ENCODE assay signal across 10 cellular contexts in the genomic region with DNA sequence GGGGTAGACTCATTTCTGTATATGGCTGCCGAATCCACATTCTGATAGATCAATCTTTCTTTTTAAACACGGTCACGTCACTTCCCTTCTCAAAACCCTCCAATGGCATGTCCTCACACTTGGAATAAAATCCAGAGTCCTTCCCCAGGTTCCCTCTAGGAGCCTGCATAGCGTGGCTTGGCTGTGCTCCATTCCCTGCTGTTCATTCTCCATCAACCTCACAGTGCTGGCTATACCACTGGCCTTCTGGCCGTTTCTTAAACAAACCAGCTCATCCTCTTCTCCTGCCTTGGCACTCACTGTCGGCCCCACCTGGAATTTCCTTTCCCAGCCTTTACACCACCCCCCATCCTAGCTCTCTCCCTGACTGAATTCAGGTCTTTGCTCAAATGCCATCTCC.
DNase-seq lines count a peak whose midpoint lies in the region; ATAC-seq and TF ChIP-seq lines count a peak whose summit lies in the region.
"Had no signal": no experiment of that assay in that cellular context is flagged by ENCODE, and none has a peak within 500 bp of the region (broad histone marks: within the 10 kb centered on the region; RNA-seq: fewer than 3 reads in every experiment).

No MANE protein-coding gene starts in this region.

- no peak overlapping the region for H3K4me3 Mint-ChIP-seq in WTC11

- TF ChIP-seq CTCF in 22Rv1 (IDR thresholded peaks at IDR 0.05) (no peak), WTC11 (IDR thresholded peaks at IDR 0.05) (no peak), GM20000 (IDR thresholded peaks at IDR 0.05; ENCODE audit: extremely low read depth, missing control alignments) (no peak)

- ATAC-seq in WTC11, result peak; percentile 81

- peak overlapping the region; percentile 40 for H3K27ac Mint-ChIP-seq in WTC11

- in situ Hi-C loops in G401 (cut with HindIII; ENCODE audit: low sequenced_read_pairs), result no loop called here

- peak overlapping the region; percentile 87; the same call in 1 of the 2 replicates for H3K27ac ChIP-seq in 22Rv1

- peaks cover 54% of the 10 kb centered on the region for H3K4me1 Mint-ChIP-seq in WTC11

- peaks cover 20% of the 10 kb centered on the region for H3K36me3 Mint-ChIP-seq in WTC11

- no peaks in the 10 kb centered on the region for H3K27me3 Mint-ChIP-seq in WTC11 (ENCODE audit: low read depth)

- CTCF ChIA-PET in WTC11 (lab: Charles Lee), result interaction anchor here (0.6 to 1.4 kb wide), 3 partner anchors 28 to 236 kb away, joined by 3 to 5 read pairs (median 3); no protein-coding TSS in a partner anchor

- peak; percentile 8 for DNase-seq in G401 (ENCODE audit: low spot score)
- peak; percentile 20 for DNase-seq in WTC11 (ENCODE audit: low spot score)
- DNase-seq in kidney tubule cell (ENCODE audit: low spot score), result peak; percentile 53
- DNase-seq in NCI-H146 treated with DMSO at 0.1 percent for 48 hours (lab: John Stamatoyannopoulos, UW; ENCODE audit: unreplicated experiment), result no peak
- DNase-seq in activated naive CD4-positive, alpha-beta T cell treated with anti-CD3 and anti-CD28 coated beads, Interleukin-2, amount 50 U/mL, for 16 hours, result no peak
- no peak for DNase-seq in COR-L47 (lab: John Stamatoyannopoulos, UW)
- no peak for DNase-seq in GM20000 (ENCODE audit: low spot score)
- DNase-seq: activated gamma-delta T cell treated with Interleukin-2 at 50 U/mL for 16 hours, NCI-H524 treated with DMSO at 0.1 percent for 48 hours had no signal

- POLR2A ChIA-PET in WTC11 (lab: Charles Lee), result interaction anchor here (0.6 kb wide), 1 partner anchor 27 kb away, joined by 3 read pairs; no protein-coding TSS in a partner anchor

- no peaks in the 10 kb centered on the region for H3K9me3 Mint-ChIP-seq in WTC11

TF ChIP-seq in WTC11, 78 proteins besides CTCF, POLR2A, EP300 and RAD21:
- TF ChIP-seq, protein P1, sequence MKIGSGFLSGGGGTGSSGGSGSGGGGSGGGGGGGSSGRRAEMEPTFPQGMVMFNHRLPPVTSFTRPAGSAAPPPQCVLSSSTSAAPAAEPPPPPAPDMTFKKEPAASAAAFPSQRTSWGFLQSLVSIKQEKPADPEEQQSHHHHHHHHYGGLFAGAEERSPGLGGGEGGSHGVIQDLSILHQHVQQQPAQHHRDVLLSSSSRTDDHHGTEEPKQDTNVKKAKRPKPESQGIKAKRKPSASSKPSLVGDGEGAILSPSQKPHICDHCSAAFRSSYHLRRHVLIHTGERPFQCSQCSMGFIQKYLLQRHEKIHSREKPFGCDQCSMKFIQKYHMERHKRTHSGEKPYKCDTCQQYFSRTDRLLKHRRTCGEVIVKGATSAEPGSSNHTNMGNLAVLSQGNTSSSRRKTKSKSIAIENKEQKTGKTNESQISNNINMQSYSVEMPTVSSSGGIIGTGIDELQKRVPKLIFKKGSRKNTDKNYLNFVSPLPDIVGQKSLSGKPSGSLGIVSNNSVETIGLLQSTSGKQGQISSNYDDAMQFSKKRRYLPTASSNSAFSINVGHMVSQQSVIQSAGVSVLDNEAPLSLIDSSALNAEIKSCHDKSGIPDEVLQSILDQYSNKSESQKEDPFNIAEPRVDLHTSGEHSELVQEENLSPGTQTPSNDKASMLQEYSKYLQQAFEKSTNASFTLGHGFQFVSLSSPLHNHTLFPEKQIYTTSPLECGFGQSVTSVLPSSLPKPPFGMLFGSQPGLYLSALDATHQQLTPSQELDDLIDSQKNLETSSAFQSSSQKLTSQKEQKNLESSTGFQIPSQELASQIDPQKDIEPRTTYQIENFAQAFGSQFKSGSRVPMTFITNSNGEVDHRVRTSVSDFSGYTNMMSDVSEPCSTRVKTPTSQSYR (CRISPR knock-in tag; IDR thresholded peaks at IDR 0.05), result no peak
- TF ChIP-seq NFYB (CRISPR knock-in tag; conservative IDR thresholded peaks at IDR 0.05; ENCODE audit: low read depth), result no peak
- TF ChIP-seq, protein P2, sequence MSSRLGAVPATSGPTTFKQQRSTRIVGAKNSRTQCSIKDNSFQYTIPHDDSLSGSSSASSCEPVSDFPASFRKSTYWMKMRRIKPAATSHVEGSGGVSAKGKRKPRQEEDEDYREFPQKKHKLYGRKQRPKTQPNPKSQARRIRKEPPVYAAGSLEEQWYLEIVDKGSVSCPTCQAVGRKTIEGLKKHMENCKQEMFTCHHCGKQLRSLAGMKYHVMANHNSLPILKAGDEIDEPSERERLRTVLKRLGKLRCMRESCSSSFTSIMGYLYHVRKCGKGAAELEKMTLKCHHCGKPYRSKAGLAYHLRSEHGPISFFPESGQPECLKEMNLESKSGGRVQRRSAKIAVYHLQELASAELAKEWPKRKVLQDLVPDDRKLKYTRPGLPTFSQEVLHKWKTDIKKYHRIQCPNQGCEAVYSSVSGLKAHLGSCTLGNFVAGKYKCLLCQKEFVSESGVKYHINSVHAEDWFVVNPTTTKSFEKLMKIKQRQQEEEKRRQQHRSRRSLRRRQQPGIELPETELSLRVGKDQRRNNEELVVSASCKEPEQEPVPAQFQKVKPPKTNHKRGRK (CRISPR knock-in tag; IDR thresholded peaks at IDR 0.05; ENCODE audit: borderline replicate concordance), result no peak
- no peak for TF ChIP-seq GTF2I (CRISPR knock-in tag; conservative IDR thresholded peaks at IDR 0.05)
- no peak for TF ChIP-seq MXD4 (CRISPR knock-in tag; IDR thresholded peaks at IDR 0.05; ENCODE audit: borderline replicate concordance)
- TF ChIP-seq, protein P3, sequence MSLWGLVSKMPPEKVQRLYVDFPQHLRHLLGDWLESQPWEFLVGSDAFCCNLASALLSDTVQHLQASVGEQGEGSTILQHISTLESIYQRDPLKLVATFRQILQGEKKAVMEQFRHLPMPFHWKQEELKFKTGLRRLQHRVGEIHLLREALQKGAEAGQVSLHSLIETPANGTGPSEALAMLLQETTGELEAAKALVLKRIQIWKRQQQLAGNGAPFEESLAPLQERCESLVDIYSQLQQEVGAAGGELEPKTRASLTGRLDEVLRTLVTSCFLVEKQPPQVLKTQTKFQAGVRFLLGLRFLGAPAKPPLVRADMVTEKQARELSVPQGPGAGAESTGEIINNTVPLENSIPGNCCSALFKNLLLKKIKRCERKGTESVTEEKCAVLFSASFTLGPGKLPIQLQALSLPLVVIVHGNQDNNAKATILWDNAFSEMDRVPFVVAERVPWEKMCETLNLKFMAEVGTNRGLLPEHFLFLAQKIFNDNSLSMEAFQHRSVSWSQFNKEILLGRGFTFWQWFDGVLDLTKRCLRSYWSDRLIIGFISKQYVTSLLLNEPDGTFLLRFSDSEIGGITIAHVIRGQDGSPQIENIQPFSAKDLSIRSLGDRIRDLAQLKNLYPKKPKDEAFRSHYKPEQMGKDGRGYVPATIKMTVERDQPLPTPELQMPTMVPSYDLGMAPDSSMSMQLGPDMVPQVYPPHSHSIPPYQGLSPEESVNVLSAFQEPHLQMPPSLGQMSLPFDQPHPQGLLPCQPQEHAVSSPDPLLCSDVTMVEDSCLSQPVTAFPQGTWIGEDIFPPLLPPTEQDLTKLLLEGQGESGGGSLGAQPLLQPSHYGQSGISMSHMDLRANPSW (CRISPR knock-in tag; conservative IDR thresholded peaks at IDR 0.05; ENCODE audit: low read depth), result no peak
- TF ChIP-seq, protein P4, sequence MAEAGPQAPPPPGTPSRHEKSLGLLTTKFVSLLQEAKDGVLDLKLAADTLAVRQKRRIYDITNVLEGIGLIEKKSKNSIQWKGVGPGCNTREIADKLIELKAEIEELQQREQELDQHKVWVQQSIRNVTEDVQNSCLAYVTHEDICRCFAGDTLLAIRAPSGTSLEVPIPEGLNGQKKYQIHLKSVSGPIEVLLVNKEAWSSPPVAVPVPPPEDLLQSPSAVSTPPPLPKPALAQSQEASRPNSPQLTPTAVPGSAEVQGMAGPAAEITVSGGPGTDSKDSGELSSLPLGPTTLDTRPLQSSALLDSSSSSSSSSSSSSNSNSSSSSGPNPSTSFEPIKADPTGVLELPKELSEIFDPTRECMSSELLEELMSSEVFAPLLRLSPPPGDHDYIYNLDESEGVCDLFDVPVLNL (CRISPR knock-in tag; IDR thresholded peaks at IDR 0.05; ENCODE audit: borderline replicate concordance, low read depth), result no peak
- TF ChIP-seq, protein P5, sequence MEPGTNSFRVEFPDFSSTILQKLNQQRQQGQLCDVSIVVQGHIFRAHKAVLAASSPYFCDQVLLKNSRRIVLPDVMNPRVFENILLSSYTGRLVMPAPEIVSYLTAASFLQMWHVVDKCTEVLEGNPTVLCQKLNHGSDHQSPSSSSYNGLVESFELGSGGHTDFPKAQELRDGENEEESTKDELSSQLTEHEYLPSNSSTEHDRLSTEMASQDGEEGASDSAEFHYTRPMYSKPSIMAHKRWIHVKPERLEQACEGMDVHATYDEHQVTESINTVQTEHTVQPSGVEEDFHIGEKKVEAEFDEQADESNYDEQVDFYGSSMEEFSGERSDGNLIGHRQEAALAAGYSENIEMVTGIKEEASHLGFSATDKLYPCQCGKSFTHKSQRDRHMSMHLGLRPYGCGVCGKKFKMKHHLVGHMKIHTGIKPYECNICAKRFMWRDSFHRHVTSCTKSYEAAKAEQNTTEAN (CRISPR knock-in tag; IDR thresholded peaks at IDR 0.05), result no peak
- TF ChIP-seq EMX1 (CRISPR knock-in tag; IDR thresholded peaks at IDR 0.05), result no peak
- TF ChIP-seq, protein P6, sequence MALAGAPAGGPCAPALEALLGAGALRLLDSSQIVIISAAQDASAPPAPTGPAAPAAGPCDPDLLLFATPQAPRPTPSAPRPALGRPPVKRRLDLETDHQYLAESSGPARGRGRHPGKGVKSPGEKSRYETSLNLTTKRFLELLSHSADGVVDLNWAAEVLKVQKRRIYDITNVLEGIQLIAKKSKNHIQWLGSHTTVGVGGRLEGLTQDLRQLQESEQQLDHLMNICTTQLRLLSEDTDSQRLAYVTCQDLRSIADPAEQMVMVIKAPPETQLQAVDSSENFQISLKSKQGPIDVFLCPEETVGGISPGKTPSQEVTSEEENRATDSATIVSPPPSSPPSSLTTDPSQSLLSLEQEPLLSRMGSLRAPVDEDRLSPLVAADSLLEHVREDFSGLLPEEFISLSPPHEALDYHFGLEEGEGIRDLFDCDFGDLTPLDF (CRISPR knock-in tag; IDR thresholded peaks at IDR 0.05), result no peak
- TF ChIP-seq SP1 (CRISPR knock-in tag; conservative IDR thresholded peaks at IDR 0.05), result no peak

Comparison
In these comparisons a context has a peak if more than half of its experiments do, and no peak if none do; other contexts are left out.
1. DNase-seq: peak in G401 (single experiment), WTC11 (single experiment) and kidney tubule cell (single experiment); none in NCI-H146 treated with DMSO at 0.1 percent for 48 hours (single experiment), activated naive CD4-positive, alpha-beta T cell treated with anti-CD3 and anti-CD28 coated beads, Interleukin-2, amount 50 U/mL, for 16 hours (single experiment), COR-L47 (single experiment) and GM20000 (single experiment).